Comparison of ENCODE assay signal across 8 cellular contexts in genomic region chr1:115062542-115063004, GRCh38. TPM values are rescaled to one million over a fixed set of nuclear protein-coding genes. Genes with fewer than 3 reads are reported as not detected.
DNase-seq lines count a peak whose midpoint lies in the region; ATAC-seq and TF ChIP-seq lines count a peak whose summit lies in the region.

No MANE protein-coding gene starts in this region.

- H3K4me1 Mint-ChIP-seq in activated naive CD8-positive, alpha-beta T cell treated with anti-CD3 and anti-CD28 coated beads for 36 hours: peaks cover 33% of the 10 kb centered on the region
- peaks cover 36 to 59% (median 46%) of the 10 kb centered on the region in 7 donors for H3K4me1 Mint-ChIP-seq in naive thymus-derived CD4-positive, alpha-beta T cell

- no peaks in the 10 kb centered on the region for H3K27me3 ChIP-seq in naive thymus-derived CD4-positive, alpha-beta T cell (ENCODE audit: control insufficient read depth in 2 of 2, insufficient read depth in 2 of 2, low read length in 2 of 2)
- no peaks in the 10 kb centered on the region for H3K27me3 ChIP-seq in thoracic aorta (replicated peaks; ENCODE audit: insufficient read depth)

- H3K27ac ChIP-seq in naive thymus-derived CD4-positive, alpha-beta T cell (ENCODE audit: low read depth, low read length): peak overlapping the region; percentile 84
- H3K27ac ChIP-seq in thoracic aorta: peak overlapping the region; percentile 71 to 83

- H3K36me3 Mint-ChIP-seq in activated naive CD8-positive, alpha-beta T cell treated with anti-CD3 and anti-CD28 coated beads for 36 hours: no peaks in the 10 kb centered on the region
- peaks cover 0 to 7% (median 6%) of the 10 kb centered on the region in 5 donors for H3K36me3 Mint-ChIP-seq in naive thymus-derived CD4-positive, alpha-beta T cell

- H3K27me3 Mint-ChIP-seq in activated naive CD8-positive, alpha-beta T cell treated with anti-CD3 and anti-CD28 coated beads for 36 hours: no peaks in the 10 kb centered on the region
- H3K27me3 Mint-ChIP-seq in naive thymus-derived CD4-positive, alpha-beta T cell: peaks cover 0 to 6% (median 0%) of the 10 kb centered on the region in 5 donors

- POLR2A ChIA-PET in naive thymus-derived CD4-positive, alpha-beta T cell (lab: Charles Lee): interaction anchor here (0.6 to 2.0 kb wide), 4 partner anchors 17 to 43 kb away, joined by 3 to 10 read pairs (median 4); no protein-coding TSS in a partner anchor

- CTCF ChIA-PET in naive thymus-derived CD4-positive, alpha-beta T cell (lab: Charles Lee): interaction anchor here (0.8 to 1.3 kb wide), 2 partner anchors 9 to 12 kb away, joined by 3 read pairs; no protein-coding TSS in a partner anchor

- peaks cover 3% of the 10 kb centered on the region for H3K9me3 Mint-ChIP-seq in activated naive CD8-positive, alpha-beta T cell treated with anti-CD3 and anti-CD28 coated beads for 36 hours
- H3K9me3 Mint-ChIP-seq in naive thymus-derived CD4-positive, alpha-beta T cell: peaks cover 0 to 9% (median 0%) of the 10 kb centered on the region in 11 donors

- DNase-seq in Daoy (ENCODE audit: low read depth) (peak; percentile 99), T-helper 1 cell (peak; percentile 89 to 96 (median 91)), thoracic aorta (ENCODE audit: low spot score) (no peak), NCI-H1930 (lab: John Stamatoyannopoulos, UW) (no peak)
- DNase-seq in activated naive CD8-positive, alpha-beta T cell treated with anti-CD3 and anti-CD28 coated beads for 36 hours: peak; percentile 88
- DNase-seq in naive thymus-derived CD4-positive, alpha-beta T cell: peak; percentile 70 to 97 (median 97)

- intact Hi-C loops in naive thymus-derived CD4-positive, alpha-beta T cell (cut with micrococcal nuclease): loop anchor here (1.0 to 2.0 kb wide), 11 partner anchors 27 to 1990 kb away; partner anchors contain the start of genes BCAS2 (in 1 of the 2), LRIG2 (in 1 of the 2), NRAS (in 1 of the 2) and RSBN1 (in 1 of the 2)

- H3K4me3 ChIP-seq in naive thymus-derived CD4-positive, alpha-beta T cell (ENCODE audit: low read length): peak overlapping the region; percentile 36
- H3K4me3 ChIP-seq in thoracic aorta: peak overlapping the region; percentile 15

- peak overlapping the region; percentile 79 for H3K27ac Mint-ChIP-seq in activated naive CD8-positive, alpha-beta T cell treated with anti-CD3 and anti-CD28 coated beads for 36 hours
- H3K27ac Mint-ChIP-seq in naive thymus-derived CD4-positive, alpha-beta T cell: peak overlapping the region; percentile 89 to 100 (median 99)

- H3K4me1 ChIP-seq in naive thymus-derived CD4-positive, alpha-beta T cell (ENCODE audit: control insufficient read depth in 2 of 2, insufficient read depth in 2 of 2, low read length in 2 of 2): peaks cover 32% of the 10 kb centered on the region in 2 donors
- peaks cover 12 to 46% of the 10 kb centered on the region in 2 donors for H3K4me1 ChIP-seq in thoracic aorta (ENCODE audit: control insufficient read depth in 1 of 2, low read depth in 2 of 2)

- no peaks in the 10 kb centered on the region for H3K9me3 ChIP-seq in naive thymus-derived CD4-positive, alpha-beta T cell (ENCODE audit: control insufficient read depth in 2 of 3, low read length in 3 of 3)
- no peaks in the 10 kb centered on the region for H3K9me3 ChIP-seq in thoracic aorta

- H3K36me3 ChIP-seq in naive thymus-derived CD4-positive, alpha-beta T cell (ENCODE audit: control insufficient read depth in 2 of 3, insufficient read depth in 3 of 3, low read length in 3 of 3): no peaks in the 10 kb centered on the region
- peaks cover 13% of the 10 kb centered on the region for H3K36me3 ChIP-seq in thoracic aorta

- no peak overlapping the region for H3K4me3 Mint-ChIP-seq in activated naive CD8-positive, alpha-beta T cell treated with anti-CD3 and anti-CD28 coated beads for 36 hours
- peak overlapping the region; percentile 60 to 87 (median 78) for H3K4me3 Mint-ChIP-seq in naive thymus-derived CD4-positive, alpha-beta T cell

- ATAC-seq in HG03060 (IDR thresholded peaks at IDR 0.05; ENCODE audit: low read depth, unreplicated experiment): peak; percentile 51
- ATAC-seq in naive thymus-derived CD4-positive, alpha-beta T cell: peak; percentile 97
- peak; percentile 15 for ATAC-seq in thoracic aorta (ENCODE audit: insufficient number of reproducible peaks, low FRiP score, low read depth)
- no peak for ATAC-seq in HG02571 (IDR thresholded peaks at IDR 0.05; ENCODE audit: unreplicated experiment)

- no peak for TF ChIP-seq CTCF in thoracic aorta (IDR thresholded peaks at IDR 0.05)

RNA-seq across cellular contexts. Expression of gene TSPAN2, which starts 26.7 kb away (rescaled TPM):
- total RNA-seq in Daoy (2014; rRNA removed; shearing (Covaris generic)): 11.7 and 14.9 TPM in 2 replicates
- total RNA-seq in activated naive CD8-positive, alpha-beta T cell treated with anti-CD3 and anti-CD28 coated beads for 36 hours: under 1 TPM; 0.16 to 0.26 TPM
- 10 to 100 TPM in 1 of 5 experiments, 1 to 10 TPM in 2, under 1 TPM in 1, not detected in 1; 0.30 to 12.0 (median 2.9) TPM for total RNA-seq in naive thymus-derived CD4-positive, alpha-beta T cell
- polyA plus RNA-seq in naive thymus-derived CD4-positive, alpha-beta T cell: 1 to 10 TPM; 4.2 to 4.9 TPM
- 10 to 100 TPM; 26.2 to 34.3 TPM for total RNA-seq in thoracic aorta

RNA-seq across cellular contexts. Expression of gene TSHB, which starts 32.9 kb away (rescaled TPM):
- not detected in 2 replicates for total RNA-seq in Daoy (2014; rRNA removed; shearing (Covaris generic))
- total RNA-seq in activated naive CD8-positive, alpha-beta T cell treated with anti-CD3 and anti-CD28 coated beads for 36 hours: not detected
- not detected for total RNA-seq in naive thymus-derived CD4-positive, alpha-beta T cell
- polyA plus RNA-seq in naive thymus-derived CD4-positive, alpha-beta T cell: not detected
- total RNA-seq in thoracic aorta: not detected

Comparison
In these comparisons a context has a peak if more than half of its experiments do, and no peak if none do; other contexts are left out.
1. DNase-seq: peak in Daoy (single experiment), T-helper 1 cell (5 of 5), activated naive CD8-positive, alpha-beta T cell treated with anti-CD3 and anti-CD28 coated beads for 36 hours (single experiment) and naive thymus-derived CD4-positive, alpha-beta T cell (9 of 9); none in thoracic aorta (single experiment) and NCI-H1930 (0 of 2).